Comparison of ENCODE assay signal across 21 cellular contexts in the genomic region with DNA sequence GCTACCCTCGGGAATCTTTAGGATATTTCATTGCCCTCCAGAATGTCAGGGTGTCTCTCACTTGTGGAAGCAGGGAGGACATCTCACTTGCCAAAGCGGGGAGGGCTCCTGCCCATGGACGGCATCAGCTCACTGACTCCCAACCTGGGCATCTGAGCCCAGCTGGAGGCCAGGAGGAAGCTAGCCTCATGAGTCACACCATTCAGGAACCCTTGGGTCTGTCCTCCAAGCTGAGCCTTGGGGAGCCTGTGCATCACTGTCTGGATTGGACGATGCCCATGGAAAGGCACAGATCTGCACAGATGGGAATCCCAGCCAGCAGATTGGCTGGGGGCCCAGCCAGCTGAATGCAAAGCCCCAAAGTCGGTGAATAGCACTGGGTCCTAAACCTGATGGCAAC. TPM values are rescaled to one million over a fixed set of nuclear protein-coding genes. Genes with fewer than 3 reads are reported as not detected.
A peak's percentile ranks its signal among the peaks of the same experiment; 100 is the strongest.
DNase-seq lines count a peak whose midpoint lies in the region; ATAC-seq and TF ChIP-seq lines count a peak whose summit lies in the region.
"Had no signal": no experiment of that assay in that cellular context is flagged by ENCODE, and none has a peak within 500 bp of the region (broad histone marks: within the 10 kb centered on the region; RNA-seq: fewer than 3 reads in every experiment).

No MANE protein-coding gene starts in this region.

- no peak overlapping the region for H2AFZ ChIP-seq in osteoblast (ENCODE audit: low read length)

- peaks cover 22% of the 10 kb centered on the region for H3K27me3 Mint-ChIP-seq in chondrocyte (ENCODE audit: low read depth)

- no peaks in the 10 kb centered on the region for H3K36me3 ChIP-seq in osteoblast (ENCODE audit: insufficient read depth, low read length)
- H3K36me3 ChIP-seq in aorta (ENCODE audit: control insufficient read depth in 1 of 2, insufficient read depth in 2 of 2, low read length in 1 of 2), result no peaks in the 10 kb centered on the region
- H3K36me3 ChIP-seq: BE2C, Peyer's patch, SJSA1 had no signal

- no peaks in the 10 kb centered on the region for H3K4me1 Mint-ChIP-seq in chondrocyte (ENCODE audit: low read depth)

- intact Hi-C loops in left ventricle myocardium superior (cut with micrococcal nuclease) (no loop called here), left cardiac atrium (cut with DNase I) (no loop called here), aorta (cut with DNase I) (no loop called here)

- H3K79me2 ChIP-seq in osteoblast (ENCODE audit: insufficient read depth, low read length), result no peaks in the 10 kb centered on the region

- H3K27me3 ChIP-seq in osteoblast (ENCODE audit: insufficient read depth, low read length) (peaks cover 6% of the 10 kb centered on the region), aorta (ENCODE audit: control insufficient read depth in 1 of 2, insufficient read depth in 2 of 2, low read length in 1 of 2) (no peaks in the 10 kb centered on the region)
- H3K27me3 ChIP-seq: BE2C, Peyer's patch had no signal

- no peak for TF ChIP-seq CTCF in chondrocyte (IDR thresholded peaks at IDR 0.05)
- no peak for TF ChIP-seq CTCF in osteoblast (IDR thresholded peaks at IDR 0.05; ENCODE audit: extremely low read depth, low read depth, low read length)

- H3K4me1 ChIP-seq in osteoblast (ENCODE audit: insufficient read depth, low read length) (no peaks in the 10 kb centered on the region), aorta (ENCODE audit: control insufficient read depth in 1 of 2, insufficient read depth in 2 of 2, low read length in 2 of 2) (no peaks in the 10 kb centered on the region)
- H3K4me1 ChIP-seq: BE2C, Peyer's patch, SJSA1 had no signal

- no peak overlapping the region for H3K4me2 ChIP-seq in osteoblast (ENCODE audit: insufficient read depth, low read length)

- H4K20me1 ChIP-seq in osteoblast (ENCODE audit: insufficient read depth, low read length), result no peaks in the 10 kb centered on the region

- H3K27ac ChIP-seq in osteoblast (ENCODE audit: low read depth, low read length), result no peak overlapping the region
- H3K27ac ChIP-seq in aorta (ENCODE audit: low read depth in 1 of 2, low read length in 2 of 2), result no peak overlapping the region
- H3K27ac ChIP-seq: Peyer's patch, SJSA1 had no signal

- no peaks in the 10 kb centered on the region for H3K9me3 ChIP-seq in osteoblast (ENCODE audit: low read depth, low read length)
- H3K9me3 ChIP-seq in aorta (ENCODE audit: control insufficient read depth, low read length), result peaks cover 5% of the 10 kb centered on the region
- H3K9me3 ChIP-seq: BE2C, Peyer's patch, SJSA1 had no signal

- peaks cover 6% of the 10 kb centered on the region for H3K36me3 Mint-ChIP-seq in chondrocyte (ENCODE audit: low read depth)

- DNase-seq in left ventricle myocardium superior (peak; percentile 4), left cardiac atrium (no peak), chondrocyte (ENCODE audit: low spot score) (peak; percentile 57), osteoblast (ENCODE audit: insufficient read length, low spot score, missing footprints) (peak; percentile 29), aorta (peak; percentile 9 to 22), NCI-H524 (lab: John Stamatoyannopoulos, UW) (no peak), KG1 (lab: John Stamatoyannopoulos, UW) (no peak)
- DNase-seq: BE2C, DMS79, Kasumi-1, MM.1S, NCI-H1048, NCI-H1436, NCI-H187 treated with DMSO at 0.1 percent for 48 hours, NCI-H2107, NCI-H82 had no signal

- H3K4me3 Mint-ChIP-seq in chondrocyte (ENCODE audit: unreplicated experiment), result no peak overlapping the region

- H3K4me3 ChIP-seq in osteoblast (ENCODE audit: insufficient read depth, low read length), result no peak overlapping the region
- no peak overlapping the region for H3K4me3 ChIP-seq in aorta (ENCODE audit: low read length in 2 of 2)
- H3K4me3 ChIP-seq: Peyer's patch, SJSA1 had no signal

- no peak overlapping the region for H3K27ac Mint-ChIP-seq in chondrocyte (ENCODE audit: unreplicated experiment)

- 81 to 85% methylated on average over 5 of the region's 5 CpGs for WGBS in aorta, 2 donors

- H3K9me3 Mint-ChIP-seq in chondrocyte (ENCODE audit: low read depth), result peaks cover 10% of the 10 kb centered on the region

- ATAC-seq in left ventricle myocardium superior (no peak), left cardiac atrium (no peak), aorta (ENCODE audit: low FRiP score) (no peak), HG02763 (IDR thresholded peaks at IDR 0.05; ENCODE audit: unreplicated experiment) (no peak)

RNA-seq across cellular contexts. Expression of a gene that starts 25.2 kb away (rescaled TPM):
- total RNA-seq in left ventricle myocardium superior (not detected), left cardiac atrium (not detected), chondrocyte (not detected in 3 replicates), osteoblast (not detected in 2 replicates), aorta (not detected)
- polyA plus RNA-seq in aorta, result not detected
- total RNA-seq: A673, NCI-H460, Peyer's patch, SJSA1 had no signal

RNA-seq across cellular contexts. Expression of a gene that starts 50.5 kb away (rescaled TPM):
- total RNA-seq in left ventricle myocardium superior, result 285 TPM
- 100 to 1,000 TPM; 295 to 397 TPM for total RNA-seq in left cardiac atrium
- total RNA-seq in chondrocyte, result 339 to 392 TPM (median 351 TPM) in 3 replicates
- total RNA-seq in osteoblast, result 231 and 248 TPM in 2 replicates
- 100 to 1,000 TPM; 291 to 356 TPM for total RNA-seq in aorta
- 100 to 1,000 TPM; 232 to 349 TPM for polyA plus RNA-seq in aorta

Comparison
In these comparisons a context has a peak if more than half of its experiments do, and no peak if none do; other contexts are left out.
1. DNase-seq: peak in left ventricle myocardium superior (single experiment), chondrocyte (single experiment), osteoblast (single experiment) and aorta (2 of 2); none in left cardiac atrium (single experiment), NCI-H524 (0 of 2) and KG1 (single experiment).